1 cellular context compared by ENCODE assay signal in genomic region chr18:76348267-76349066, GRCh38.
A peak's percentile ranks its signal among the peaks of the same experiment; 100 is the strongest.
TF ChIP-seq lines count a peak whose summit lies in the region.

No MANE protein-coding gene starts in this region.

TF ChIP-seq in HepG2, 621 proteins besides CTCF, POLR2A, EP300 and RAD21 (continued from another document and continues in another):
- TF ChIP-seq, protein P1, sequence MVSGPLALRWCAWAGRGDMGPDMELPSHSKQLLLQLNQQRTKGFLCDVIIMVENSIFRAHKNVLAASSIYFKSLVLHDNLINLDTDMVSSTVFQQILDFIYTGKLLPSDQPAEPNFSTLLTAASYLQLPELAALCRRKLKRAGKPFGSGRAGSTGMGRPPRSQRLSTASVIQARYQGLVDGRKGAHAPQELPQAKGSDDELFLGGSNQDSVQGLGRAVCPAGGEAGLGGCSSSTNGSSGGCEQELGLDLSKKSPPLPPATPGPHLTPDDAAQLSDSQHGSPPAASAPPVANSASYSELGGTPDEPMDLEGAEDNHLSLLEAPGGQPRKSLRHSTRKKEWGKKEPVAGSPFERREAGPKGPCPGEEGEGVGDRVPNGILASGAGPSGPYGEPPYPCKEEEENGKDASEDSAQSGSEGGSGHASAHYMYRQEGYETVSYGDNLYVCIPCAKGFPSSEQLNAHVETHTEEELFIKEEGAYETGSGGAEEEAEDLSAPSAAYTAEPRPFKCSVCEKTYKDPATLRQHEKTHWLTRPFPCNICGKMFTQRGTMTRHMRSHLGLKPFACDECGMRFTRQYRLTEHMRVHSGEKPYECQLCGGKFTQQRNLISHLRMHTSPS (CRISPR knock-in tag; IDR thresholded peaks at IDR 0.05; ENCODE audit: low read depth), result peak; percentile 84; the same call in 1 of the 2 replicates
- TF ChIP-seq KAT7 (CRISPR knock-in tag; IDR thresholded peaks at IDR 0.05; ENCODE audit: borderline replicate concordance) (no peak), ATRX (CRISPR knock-in tag; IDR thresholded peaks at IDR 0.05; ENCODE audit: borderline replicate concordance) (no peak), LCORL (IDR thresholded peaks at IDR 0.05) (no peak), LCORL (CRISPR knock-in tag; IDR thresholded peaks at IDR 0.05) (0 out of 2 replicates have a peak, but pooled peaks have one; percentile 25), HNRNPLL (IDR thresholded peaks at IDR 0.05; ENCODE audit: low read depth, low read length, poor library complexity, severe bottlenecking) (no peak), SOX13 (IDR thresholded peaks at IDR 0.05) (no peak), SOX13 (CRISPR knock-in tag; conservative IDR thresholded peaks at IDR 0.05 in 1 of 2, IDR thresholded peaks at IDR 0.05 in 1 of 2) (peak in 1 of 2 experiments; percentile 59; a peak in 2 of 4 replicates), SALL1 (CRISPR knock-in tag; IDR thresholded peaks at IDR 0.05) (peak; percentile 65; the same call in 1 of the 2 replicates), HINFP (CRISPR knock-in tag; IDR thresholded peaks at IDR 0.05; ENCODE audit: low read depth) (no peak), RERE (CRISPR knock-in tag; IDR thresholded peaks at IDR 0.05; ENCODE audit: low read depth) (peak; percentile 53; the same call in 1 of the 2 replicates), ZNF572 (CRISPR knock-in tag; IDR thresholded peaks at IDR 0.05) (0 out of 2 replicates have a peak, but pooled peaks have one; percentile 45), SAP130 (CRISPR knock-in tag; IDR thresholded peaks at IDR 0.05; ENCODE audit: low read depth) (peak; percentile 39; the same call in 1 of the 2 replicates), ZNF350 (CRISPR knock-in tag; IDR thresholded peaks at IDR 0.05; ENCODE audit: borderline replicate concordance, low read depth) (0 out of 2 replicates have a peak, but pooled peaks have one; percentile 16), TBP (CRISPR knock-in tag; IDR thresholded peaks at IDR 0.05) (no peak), HMG20B (CRISPR knock-in tag; conservative IDR thresholded peaks at IDR 0.05) (no peak), ZNF496 (CRISPR knock-in tag; IDR thresholded peaks at IDR 0.05; ENCODE audit: insufficient replicate concordance) (no peak), CCDC6 (CRISPR knock-in tag; IDR thresholded peaks at IDR 0.05) (no peak), ZNF879 (CRISPR knock-in tag; IDR thresholded peaks at IDR 0.05) (no peak), ZNF33A (CRISPR knock-in tag; IDR thresholded peaks at IDR 0.05; ENCODE audit: borderline replicate concordance) (no peak), NCOA1 (CRISPR knock-in tag; IDR thresholded peaks at IDR 0.05) (no peak), DMAP1 (CRISPR knock-in tag; IDR thresholded peaks at IDR 0.05) (peak; percentile 42; the same call in 1 of the 2 replicates), ZNF343 (CRISPR knock-in tag; IDR thresholded peaks at IDR 0.05) (0 out of 2 replicates have a peak, but pooled peaks have one; percentile 22), GFI1 (CRISPR knock-in tag; IDR thresholded peaks at IDR 0.05; ENCODE audit: borderline replicate concordance) (0 out of 2 replicates have a peak, but pooled peaks have one; percentile 25), ZNF326 (CRISPR knock-in tag; IDR thresholded peaks at IDR 0.05; ENCODE audit: borderline replicate concordance) (no peak), GATAD2A (CRISPR knock-in tag; IDR thresholded peaks at IDR 0.05) (peak; percentile 67; the same call in 1 of the 2 replicates), HDAC1 (CRISPR knock-in tag; IDR thresholded peaks at IDR 0.05) (peak; percentile 47; the same call in 1 of the 2 replicates), ZNF225 (CRISPR knock-in tag; IDR thresholded peaks at IDR 0.05) (no peak), ZFP36L1 (CRISPR knock-in tag; IDR thresholded peaks at IDR 0.05) (no peak), ARNTL (CRISPR knock-in tag; IDR thresholded peaks at IDR 0.05) (0 out of 2 replicates have a peak, but pooled peaks have one; percentile 22), MTF2 (CRISPR knock-in tag; IDR thresholded peaks at IDR 0.05; ENCODE audit: borderline replicate concordance) (peak; percentile 54; the same call in 1 of the 2 replicates), ZSCAN21 (CRISPR knock-in tag; IDR thresholded peaks at IDR 0.05; ENCODE audit: borderline replicate concordance) (0 out of 2 replicates have a peak, but pooled peaks have one; percentile 13), ZNF644 (CRISPR knock-in tag; IDR thresholded peaks at IDR 0.05; ENCODE audit: low read depth) (peak; percentile 52; the same call in 1 of the 2 replicates), SOX6 (IDR thresholded peaks at IDR 0.05) (no peak), SOX6 (CRISPR knock-in tag; IDR thresholded peaks at IDR 0.05) (peak; percentile 65), NFIC (IDR thresholded peaks at IDR 0.05; ENCODE audit: low read length) (no peak), MBNL3 (CRISPR knock-in tag; conservative IDR thresholded peaks at IDR 0.05) (no peak), ZNF367 (CRISPR knock-in tag; IDR thresholded peaks at IDR 0.05; ENCODE audit: borderline replicate concordance) (no peak), ZNF616 (CRISPR knock-in tag; IDR thresholded peaks at IDR 0.05; ENCODE audit: low read depth) (no peak), ZBTB37 (CRISPR knock-in tag; IDR thresholded peaks at IDR 0.05) (0 out of 2 replicates have a peak, but pooled peaks have one; percentile 36), IKZF4 (CRISPR knock-in tag; IDR thresholded peaks at IDR 0.05; ENCODE audit: borderline replicate concordance, low read depth, not compliant biosample characterization) (no peak), ZNF772 (CRISPR knock-in tag; IDR thresholded peaks at IDR 0.05) (no peak), ZNF883 (CRISPR knock-in tag; IDR thresholded peaks at IDR 0.05; ENCODE audit: not compliant biosample characterization) (peak; percentile 39), ZNF20 (CRISPR knock-in tag; IDR thresholded peaks at IDR 0.05) (no peak), HCFC1 (IDR thresholded peaks at IDR 0.05; ENCODE audit: low read depth, low read length) (no peak), PITX1 (CRISPR knock-in tag; IDR thresholded peaks at IDR 0.05) (peak; percentile 42; the same call in 1 of the 2 replicates), ZNF605 (CRISPR knock-in tag; IDR thresholded peaks at IDR 0.05) (peak; percentile 76)
- TF ChIP-seq, protein P2, sequence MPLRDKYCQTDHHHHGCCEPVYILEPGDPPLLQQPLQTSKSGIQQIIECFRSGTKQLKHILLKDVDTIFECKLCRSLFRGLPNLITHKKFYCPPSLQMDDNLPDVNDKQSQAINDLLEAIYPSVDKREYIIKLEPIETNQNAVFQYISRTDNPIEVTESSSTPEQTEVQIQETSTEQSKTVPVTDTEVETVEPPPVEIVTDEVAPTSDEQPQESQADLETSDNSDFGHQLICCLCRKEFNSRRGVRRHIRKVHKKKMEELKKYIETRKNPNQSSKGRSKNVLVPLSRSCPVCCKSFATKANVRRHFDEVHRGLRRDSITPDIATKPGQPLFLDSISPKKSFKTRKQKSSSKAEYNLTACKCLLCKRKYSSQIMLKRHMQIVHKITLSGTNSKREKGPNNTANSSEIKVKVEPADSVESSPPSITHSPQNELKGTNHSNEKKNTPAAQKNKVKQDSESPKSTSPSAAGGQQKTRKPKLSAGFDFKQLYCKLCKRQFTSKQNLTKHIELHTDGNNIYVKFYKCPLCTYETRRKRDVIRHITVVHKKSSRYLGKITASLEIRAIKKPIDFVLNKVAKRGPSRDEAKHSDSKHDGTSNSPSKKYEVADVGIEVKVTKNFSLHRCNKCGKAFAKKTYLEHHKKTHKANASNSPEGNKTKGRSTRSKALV (CRISPR knock-in tag; IDR thresholded peaks at IDR 0.05), result peak; percentile 67; the same call in 1 of the 2 replicates
- TF ChIP-seq, protein P3, sequence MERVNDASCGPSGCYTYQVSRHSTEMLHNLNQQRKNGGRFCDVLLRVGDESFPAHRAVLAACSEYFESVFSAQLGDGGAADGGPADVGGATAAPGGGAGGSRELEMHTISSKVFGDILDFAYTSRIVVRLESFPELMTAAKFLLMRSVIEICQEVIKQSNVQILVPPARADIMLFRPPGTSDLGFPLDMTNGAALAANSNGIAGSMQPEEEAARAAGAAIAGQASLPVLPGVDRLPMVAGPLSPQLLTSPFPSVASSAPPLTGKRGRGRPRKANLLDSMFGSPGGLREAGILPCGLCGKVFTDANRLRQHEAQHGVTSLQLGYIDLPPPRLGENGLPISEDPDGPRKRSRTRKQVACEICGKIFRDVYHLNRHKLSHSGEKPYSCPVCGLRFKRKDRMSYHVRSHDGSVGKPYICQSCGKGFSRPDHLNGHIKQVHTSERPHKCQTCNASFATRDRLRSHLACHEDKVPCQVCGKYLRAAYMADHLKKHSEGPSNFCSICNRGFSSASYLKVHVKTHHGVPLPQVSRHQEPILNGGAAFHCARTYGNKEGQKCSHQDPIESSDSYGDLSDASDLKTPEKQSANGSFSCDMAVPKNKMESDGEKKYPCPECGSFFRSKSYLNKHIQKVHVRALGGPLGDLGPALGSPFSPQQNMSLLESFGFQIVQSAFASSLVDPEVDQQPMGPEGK (CRISPR knock-in tag; IDR thresholded peaks at IDR 0.05), result 0 out of 2 replicates have a peak, but pooled peaks have one; percentile 29
- TF ChIP-seq, protein P4, sequence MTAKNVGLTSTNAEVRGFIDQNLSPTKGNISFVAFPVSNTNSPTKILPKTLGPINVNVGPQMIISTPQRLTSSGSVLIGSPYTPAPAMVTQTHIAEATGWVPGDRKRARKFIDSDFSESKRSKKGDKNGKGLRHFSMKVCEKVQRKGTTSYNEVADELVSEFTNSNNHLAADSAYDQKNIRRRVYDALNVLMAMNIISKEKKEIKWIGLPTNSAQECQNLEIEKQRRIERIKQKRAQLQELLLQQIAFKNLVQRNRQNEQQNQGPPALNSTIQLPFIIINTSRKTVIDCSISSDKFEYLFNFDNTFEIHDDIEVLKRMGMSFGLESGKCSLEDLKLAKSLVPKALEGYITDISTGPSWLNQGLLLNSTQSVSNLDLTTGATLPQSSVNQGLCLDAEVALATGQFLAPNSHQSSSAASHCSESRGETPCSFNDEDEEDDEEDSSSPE (CRISPR knock-in tag; IDR thresholded peaks at IDR 0.05), result 0 out of 2 replicates have a peak, but pooled peaks have one; percentile 25
- TF ChIP-seq, protein P5, sequence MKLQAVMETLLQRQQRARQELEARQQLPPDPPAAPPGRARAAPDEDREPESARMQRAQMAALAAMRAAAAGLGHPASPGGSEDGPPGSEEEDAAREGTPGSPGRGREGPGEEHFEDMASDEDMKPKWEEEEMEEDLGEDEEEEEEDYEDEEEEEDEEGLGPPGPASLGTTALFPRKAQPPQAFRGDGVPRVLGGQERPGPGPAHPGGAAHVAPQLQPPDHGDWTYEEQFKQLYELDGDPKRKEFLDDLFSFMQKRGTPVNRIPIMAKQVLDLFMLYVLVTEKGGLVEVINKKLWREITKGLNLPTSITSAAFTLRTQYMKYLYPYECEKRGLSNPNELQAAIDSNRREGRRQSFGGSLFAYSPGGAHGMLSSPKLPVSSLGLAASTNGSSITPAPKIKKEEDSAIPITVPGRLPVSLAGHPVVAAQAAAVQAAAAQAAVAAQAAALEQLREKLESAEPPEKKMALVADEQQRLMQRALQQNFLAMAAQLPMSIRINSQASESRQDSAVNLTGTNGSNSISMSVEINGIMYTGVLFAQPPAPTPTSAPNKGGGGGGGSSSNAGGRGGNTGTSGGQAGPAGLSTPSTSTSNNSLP (IDR thresholded peaks at IDR 0.05; ENCODE audit: low read depth, low read length), result 0 out of 2 replicates have a peak, but pooled peaks have one; percentile 29
